ENCODE assay signal across 20 cellular contexts in the genomic region with DNA sequence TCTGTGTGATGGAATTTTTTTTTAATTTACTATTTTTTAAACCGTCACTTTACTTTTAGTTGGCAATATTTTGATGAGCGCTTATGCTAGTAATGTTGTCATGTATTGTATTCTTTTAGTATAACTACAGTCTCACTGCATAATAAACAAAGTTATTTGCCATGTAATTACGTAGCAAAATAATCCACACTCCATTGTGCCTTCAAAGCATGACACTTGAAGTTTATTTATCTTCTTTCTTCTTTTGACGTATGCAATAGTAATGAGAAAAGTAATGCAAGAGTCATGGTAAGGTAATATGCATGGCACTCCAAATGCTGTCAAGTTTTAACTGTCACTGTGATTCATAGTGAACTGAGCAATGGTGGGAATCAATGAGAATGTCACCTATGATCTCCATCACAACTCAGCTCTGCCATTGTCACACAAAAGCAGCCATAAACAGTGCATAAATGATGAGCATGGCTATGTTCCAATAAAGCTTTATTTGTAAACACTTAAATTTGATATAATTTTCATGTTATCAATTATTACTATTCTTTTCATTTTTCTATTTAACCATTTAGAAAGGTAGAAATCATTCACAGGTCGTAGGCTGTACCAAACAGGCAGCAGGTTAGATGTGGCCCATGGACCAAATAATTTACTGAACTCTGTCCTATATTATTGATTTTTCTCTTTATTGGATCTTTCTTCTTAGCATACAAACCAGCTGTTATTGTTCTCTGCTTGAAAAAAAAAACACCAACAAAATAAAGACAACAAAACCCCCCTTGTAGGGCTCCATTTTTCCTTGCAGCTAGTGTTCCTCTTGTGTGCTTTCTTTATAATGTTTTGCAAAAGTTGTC.
"Had no signal": no experiment of that assay in that cellular context is flagged by ENCODE, and none has a peak within 500 bp of the region (broad histone marks: within the 10 kb centered on the region; RNA-seq: fewer than 3 reads in every experiment).

No MANE protein-coding gene starts in this region.

- FAIRE-seq: keratinocyte, small intestine, urothelium cell line had no signal

- H3K4me3 ChIP-seq: colonic mucosa, esophagus squamous epithelium, gastroesophageal sphincter, left ventricle myocardium inferior, lung, right atrium auricular region, stomach, thoracic aorta had no signal

- ATAC-seq: gastroesophageal sphincter had no signal

- H3K27me3 ChIP-seq: colonic mucosa, esophagus squamous epithelium, gastroesophageal sphincter, right atrium auricular region, stomach had no signal

- H3K36me3 ChIP-seq: colonic mucosa, gastroesophageal sphincter, left ventricle myocardium inferior, right atrium auricular region, stomach, thoracic aorta had no signal

- H3K9me3 ChIP-seq: colonic mucosa, esophagus squamous epithelium, gastroesophageal sphincter, left ventricle myocardium inferior, right atrium auricular region, stomach, thoracic aorta had no signal

- H3K27ac ChIP-seq: colonic mucosa, esophagus squamous epithelium, gastroesophageal sphincter, left ventricle myocardium inferior, right atrium auricular region, stomach, thoracic aorta had no signal

- H3K4me1 ChIP-seq: colonic mucosa had no signal

- DNase-seq: colonic mucosa; dermis blood vessel endothelial cell; esophagus squamous epithelium; foreskin fibroblast; glutamatergic neuron; immature natural killer cell; left ventricle myocardium inferior; mesendoderm; naive B cell; small intestine; stimulated activated CD4-positive, alpha-beta T cell treated with anti-CD3 and anti-CD28 coated beads, Interleukin-12 subunit alpha, Interleukin-12 subunit beta, amount 100 ng/mL, for 4 hours; stimulated activated naive CD4-positive, alpha-beta T cell; stomach; substantia nigra had no signal
